Comparison of ENCODE assay signal across 8 cellular contexts in genomic region chr14:50831704-50832130, GRCh38. TPM values are rescaled to one million over a fixed set of nuclear protein-coding genes. Genes with fewer than 3 reads are reported as not detected.
DNase-seq lines count a peak whose midpoint lies in the region; ATAC-seq and TF ChIP-seq lines count a peak whose summit lies in the region.

No MANE protein-coding gene starts in this region.

- no peaks in the 10 kb centered on the region for H3K9me3 Mint-ChIP-seq in T-cell

- H3K4me1 ChIP-seq in rectal smooth muscle tissue (ENCODE audit: control insufficient read depth, insufficient read depth, low read length) = peaks cover 2% of the 10 kb centered on the region

- no peaks in the 10 kb centered on the region for H3K36me3 ChIP-seq in rectal smooth muscle tissue (ENCODE audit: control insufficient read depth, insufficient read depth, low read length)

- CTCF ChIA-PET in HEK293T (lab: Yijun Ruan, JAX) = interaction anchor here (0.7 kb wide), 1 partner anchor 380 kb away, joined by 3 read pairs; no protein-coding TSS in a partner anchor
- CTCF ChIA-PET in T-cell (lab: Charles Lee) = interaction anchor here (0.6 to 1.0 kb wide), 3 partner anchors 29 to 91 kb away, joined by 5 to 8 read pairs (median 6); no protein-coding TSS in a partner anchor

- no peaks in the 10 kb centered on the region for H3K27me3 ChIP-seq in rectal smooth muscle tissue (ENCODE audit: control insufficient read depth, insufficient read depth, low read length)

- POLR2A ChIA-PET in HEK293T (lab: Yijun Ruan, JAX) (interaction anchor here (0.7 to 2.1 kb wide), 7 partner anchors 8 to 113 kb away, joined by 3 to 9 read pairs (median 4); partner anchors contain the start of gene PYGL), T-cell (lab: Charles Lee) (interaction anchor here in 1 of 2 donors (1.3 kb wide), 1 partner anchor 10 kb away, joined by 3 read pairs; no protein-coding TSS in a partner anchor)

- H3K27ac ChIP-seq in rectal smooth muscle tissue (ENCODE audit: low read depth, low read length) = peak overlapping the region; percentile 64

- peaks cover 60 to 79% (median 64%) of the 10 kb centered on the region in 3 donors for H3K4me1 Mint-ChIP-seq in T-cell

- H3K4me3 ChIP-seq in rectal smooth muscle tissue (ENCODE audit: low read length) = peak overlapping the region; percentile 88

- peak overlapping the region; percentile 92 to 95 for H3K27ac Mint-ChIP-seq in T-cell

- H3K27me3 Mint-ChIP-seq in T-cell = no peaks in the 10 kb centered on the region

- DNase-seq in HEK293T (ENCODE audit: extremely low spot score) (no peak), T-cell (no peak), foreskin melanocyte (peak; percentile 7), middle frontal gyrus (ENCODE audit: extremely low spot score, low spot score) (no peak), A172 (ENCODE audit: low spot score) (no peak)
- DNase-seq in stimulated activated CD4-positive, alpha-beta T cell treated with anti-CD3 and anti-CD28 coated beads, Interleukin-2, amount 100 ng/mL, for 48 hours = no peak

- H3K36me3 Mint-ChIP-seq in T-cell = peaks cover 6% of the 10 kb centered on the region

- peak overlapping the region; percentile 89 to 97 (median 97) for H3K4me3 Mint-ChIP-seq in T-cell

- ATAC-seq in T-cell (replicated peaks in 1 of 4) = no peak
- ATAC-seq in HG03025 (IDR thresholded peaks at IDR 0.05; ENCODE audit: low FRiP score, unreplicated experiment) = no peak

- H3K9ac ChIP-seq in rectal smooth muscle tissue (ENCODE audit: low read length) = peak overlapping the region; percentile 74

TF ChIP-seq in HEK293T, 16 proteins besides CTCF, POLR2A, EP300 and RAD21:
- TF ChIP-seq FOXM1 (IDR thresholded peaks at IDR 0.05; ENCODE audit: borderline replicate concordance) = no peak
- 0 out of 2 replicates have a peak, but pooled peaks have one; percentile 26 for TF ChIP-seq L3MBTL2 (conservative IDR thresholded peaks at IDR 0.05)
- TF ChIP-seq SP1 (IDR thresholded peaks at IDR 0.05) = no peak

RNA-seq across cellular contexts. Expression of gene NIN, which starts 0.8 kb away (rescaled TPM):
- total RNA-seq in T-cell = 100 to 1,000 TPM in 3 of 5 donors, 10 to 100 TPM in 2; 92.8 to 141 (median 106) TPM
- 17.7 and 19.2 TPM in 2 replicates for total RNA-seq in A172 (2014; rRNA removed; shearing (Covaris generic))

RNA-seq across cellular contexts. Expression of gene ABHD12B, which starts 40.1 kb away (rescaled TPM):
- not detected for total RNA-seq in T-cell
- total RNA-seq in A172 (2014; rRNA removed; shearing (Covaris generic)) = not detected in 2 replicates
